22 cellular contexts compared by ENCODE assay signal in the genomic region with DNA sequence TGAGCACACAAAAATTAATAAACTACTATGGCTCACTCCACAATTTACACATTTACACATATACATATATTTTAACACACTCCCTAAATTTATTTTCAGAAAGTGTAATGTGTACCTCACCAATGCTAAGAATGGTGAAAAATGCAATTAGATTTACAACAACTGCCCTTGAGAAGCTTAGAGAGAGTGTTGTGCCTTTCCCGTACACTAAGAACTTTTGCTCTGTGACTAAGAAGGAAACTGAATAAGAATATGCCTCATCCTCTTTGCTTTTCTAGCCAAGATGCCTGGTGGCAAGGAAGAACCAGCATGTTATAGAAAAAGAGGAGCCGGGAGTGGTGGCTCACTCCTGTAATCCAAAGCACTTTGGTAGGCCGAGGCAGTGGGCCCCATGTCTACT.
DNase-seq lines count a peak whose midpoint lies in the region; ATAC-seq and TF ChIP-seq lines count a peak whose summit lies in the region.
"Had no signal": no experiment of that assay in that cellular context is flagged by ENCODE, and none has a peak within 500 bp of the region (broad histone marks: within the 10 kb centered on the region; RNA-seq: fewer than 3 reads in every experiment).

No MANE protein-coding gene starts in this region.

- TF ChIP-seq CTCF in GM23338 (conservative IDR thresholded peaks at IDR 0.05; ENCODE audit: low read depth in 2 of 2) (no peak), epithelial cell of esophagus (IDR thresholded peaks at IDR 0.05; ENCODE audit: insufficient read depth, low read depth, low read length, missing control alignments) (no peak), foreskin keratinocyte (conservative IDR thresholded peaks at IDR 0.05) (no peak)

- H3K27me3 Mint-ChIP-seq in GM23338 (ENCODE audit: insufficient read depth, low read depth, poor library complexity) = no peaks in the 10 kb centered on the region
- no peaks in the 10 kb centered on the region for H3K27me3 Mint-ChIP-seq in activated naive CD8-positive, alpha-beta T cell treated with anti-CD3 and anti-CD28 coated beads, Interleukin-2, amount 50 U/mL, for 24 hours
- H3K27me3 Mint-ChIP-seq: B cell, IgD-negative memory B cell had no signal

- no peaks in the 10 kb centered on the region for H3K9me2 ChIP-seq in GM23338 (ENCODE audit: insufficient read depth)

- no peak overlapping the region for H3K4me2 ChIP-seq in GM23338
- H3K4me2 ChIP-seq: KMS-11, PC-9 had no signal

- H3K27ac Mint-ChIP-seq in GM23338 = 0 out of 2 replicates have a peak overlapping the region, but pooled peaks have one; percentile 52
- H3K27ac Mint-ChIP-seq in stimulated activated effector memory CD8-positive, alpha-beta T cell treated with anti-CD3 and anti-CD28 coated beads, Interleukin-12 subunit alpha, Interleukin-12 subunit beta, amount 100 ng/mL, for 72 hours = no peak overlapping the region
- H3K27ac Mint-ChIP-seq in activated naive CD8-positive, alpha-beta T cell treated with anti-CD3 and anti-CD28 coated beads, Interleukin-2, amount 50 U/mL, for 24 hours = no peak overlapping the region
- H3K27ac Mint-ChIP-seq: B cell, HFFc6, IgD-negative memory B cell had no signal

- peaks cover 26% of the 10 kb centered on the region for H3K4me1 Mint-ChIP-seq in GM23338
- H3K4me1 Mint-ChIP-seq in stimulated activated effector memory CD8-positive, alpha-beta T cell treated with anti-CD3 and anti-CD28 coated beads, Interleukin-12 subunit alpha, Interleukin-12 subunit beta, amount 100 ng/mL, for 72 hours = no peaks in the 10 kb centered on the region
- H3K4me1 Mint-ChIP-seq in activated naive CD8-positive, alpha-beta T cell treated with anti-CD3 and anti-CD28 coated beads, Interleukin-2, amount 50 U/mL, for 24 hours = no peaks in the 10 kb centered on the region
- H3K4me1 Mint-ChIP-seq: B cell, IgD-negative memory B cell had no signal

- no peak overlapping the region for H2AFZ ChIP-seq in GM23338
- H2AFZ ChIP-seq: PC-9 had no signal

- DNase-seq in GM23338 (ENCODE audit: low spot score) = no peak
- DNase-seq in RKO (ENCODE audit: low spot score) = peak; percentile 23
- DNase-seq in epithelial cell of esophagus (ENCODE audit: low read depth) = peak; percentile 35
- DNase-seq in stimulated activated effector memory CD8-positive, alpha-beta T cell treated with anti-CD3 and anti-CD28 coated beads, Interleukin-12 subunit alpha, Interleukin-12 subunit beta, amount 100 ng/mL, for 72 hours (ENCODE audit: low spot score in 2 of 2) = no peak
- DNase-seq in activated naive CD8-positive, alpha-beta T cell treated with anti-CD3 and anti-CD28 coated beads, Interleukin-2, amount 50 U/mL, for 24 hours = no peak
- no peak for DNase-seq in activated naive CD4-positive, alpha-beta T cell treated with Interleukin-2 at 50 U/mL for 16 hours
- no peak for DNase-seq in foreskin keratinocyte
- DNase-seq: GOT3, HFFc6, NCI-H1048, NCI-H1417, NCI-H1694, NCI-H2029 treated with DMSO at 0.1 percent for 48 hours, NCI-H2227 treated with DMSO at 0.1 percent for 48 hours, NCI-H526 treated with DMSO at 0.1 percent for 48 hours, PC-9, SHP77 had no signal

- H3K4me1 ChIP-seq in GM23338 (ENCODE audit: insufficient read depth) (peaks cover 22% of the 10 kb centered on the region), foreskin keratinocyte (no peaks in the 10 kb centered on the region)

- no peaks in the 10 kb centered on the region for H3K79me2 ChIP-seq in GM23338 (replicated peaks; ENCODE audit: insufficient read depth)

- no peaks in the 10 kb centered on the region; the same call in 1 of the 2 replicates for H4K20me1 ChIP-seq in GM23338 (replicated peaks; ENCODE audit: insufficient read depth)

- H3K36me3 Mint-ChIP-seq in GM23338 (ENCODE audit: low read depth) = no peaks in the 10 kb centered on the region
- H3K36me3 Mint-ChIP-seq in stimulated activated effector memory CD8-positive, alpha-beta T cell treated with anti-CD3 and anti-CD28 coated beads, Interleukin-12 subunit alpha, Interleukin-12 subunit beta, amount 100 ng/mL, for 72 hours = no peaks in the 10 kb centered on the region
- H3K36me3 Mint-ChIP-seq in activated naive CD8-positive, alpha-beta T cell treated with anti-CD3 and anti-CD28 coated beads, Interleukin-2, amount 50 U/mL, for 24 hours (ENCODE audit: low read depth) = peaks cover 2% of the 10 kb centered on the region

- no peaks in the 10 kb centered on the region for H3K27me3 ChIP-seq in GM23338 (ENCODE audit: insufficient read depth)
- no peaks in the 10 kb centered on the region for H3K27me3 ChIP-seq in foreskin keratinocyte

- no peak overlapping the region for H3K4me3 Mint-ChIP-seq in GM23338
- no peak overlapping the region for H3K4me3 Mint-ChIP-seq in stimulated activated effector memory CD8-positive, alpha-beta T cell treated with anti-CD3 and anti-CD28 coated beads, Interleukin-12 subunit alpha, Interleukin-12 subunit beta, amount 100 ng/mL, for 72 hours
- H3K4me3 Mint-ChIP-seq in activated naive CD8-positive, alpha-beta T cell treated with anti-CD3 and anti-CD28 coated beads, Interleukin-2, amount 50 U/mL, for 24 hours = no peak overlapping the region
- H3K4me3 Mint-ChIP-seq: B cell, HFFc6, IgD-negative memory B cell had no signal

- H3K27ac ChIP-seq in GM23338 (ENCODE audit: low read depth) (no peak overlapping the region), foreskin keratinocyte (no peak overlapping the region)
- H3K27ac ChIP-seq: KMS-11, PC-9, RWPE1 had no signal

- no peak overlapping the region for H3K4me3 ChIP-seq in GM23338
- H3K4me3 ChIP-seq in epithelial cell of esophagus (ENCODE audit: low read length) = no peak overlapping the region
- H3K4me3 ChIP-seq: HAP-1, PC-9 had no signal

- H3K36me3 ChIP-seq in GM23338 (ENCODE audit: insufficient read depth) = no peaks in the 10 kb centered on the region
- H3K36me3 ChIP-seq: HAP-1 had no signal

- ATAC-seq in GM23338 = no peak
- peak; percentile 61 for ATAC-seq in stimulated activated effector memory CD8-positive, alpha-beta T cell treated with anti-CD3 and anti-CD28 coated beads, Interleukin-12 subunit alpha, Interleukin-12 subunit beta, amount 100 ng/mL, for 72 hours
- no peak for ATAC-seq in activated naive CD8-positive, alpha-beta T cell treated with anti-CD3 and anti-CD28 coated beads, Interleukin-2, amount 50 U/mL, for 24 hours
- ATAC-seq in foreskin keratinocyte = no peak

- H3K9me3 Mint-ChIP-seq in GM23338 = no peaks in the 10 kb centered on the region
- no peaks in the 10 kb centered on the region for H3K9me3 Mint-ChIP-seq in stimulated activated effector memory CD8-positive, alpha-beta T cell treated with anti-CD3 and anti-CD28 coated beads, Interleukin-12 subunit alpha, Interleukin-12 subunit beta, amount 100 ng/mL, for 72 hours
- H3K9me3 Mint-ChIP-seq in activated naive CD8-positive, alpha-beta T cell treated with anti-CD3 and anti-CD28 coated beads, Interleukin-2, amount 50 U/mL, for 24 hours = no peaks in the 10 kb centered on the region
- H3K9me3 Mint-ChIP-seq: HFFc6, IgD-negative memory B cell had no signal

- peaks cover 6% of the 10 kb centered on the region; the same call in 1 of the 2 replicates for H3F3A ChIP-seq in GM23338 (replicated peaks; ENCODE audit: low read depth)

TF ChIP-seq in GM23338, 12 proteins besides CTCF, POLR2A, EP300 and RAD21 (continues in another document):
- no peak for TF ChIP-seq STAT1 (IDR thresholded peaks at IDR 0.05; ENCODE audit: unreplicated experiment)

Comparison
In these comparisons a context has a peak if more than half of its experiments do, and no peak if none do; other contexts are left out.
1. DNase-seq: peak in RKO (single experiment) and epithelial cell of esophagus (single experiment); none in GM23338 (single experiment), stimulated activated effector memory CD8-positive, alpha-beta T cell treated with anti-CD3 and anti-CD28 coated beads, Interleukin-12 subunit alpha, Interleukin-12 subunit beta, amount 100 ng/mL, for 72 hours (0 of 2), activated naive CD8-positive, alpha-beta T cell treated with anti-CD3 and anti-CD28 coated beads, Interleukin-2, amount 50 U/mL, for 24 hours (single experiment), activated naive CD4-positive, alpha-beta T cell treated with Interleukin-2 at 50 U/mL for 16 hours (single experiment) and foreskin keratinocyte (0 of 2).